24 cellular contexts compared by ENCODE assay signal in the genomic region with DNA sequence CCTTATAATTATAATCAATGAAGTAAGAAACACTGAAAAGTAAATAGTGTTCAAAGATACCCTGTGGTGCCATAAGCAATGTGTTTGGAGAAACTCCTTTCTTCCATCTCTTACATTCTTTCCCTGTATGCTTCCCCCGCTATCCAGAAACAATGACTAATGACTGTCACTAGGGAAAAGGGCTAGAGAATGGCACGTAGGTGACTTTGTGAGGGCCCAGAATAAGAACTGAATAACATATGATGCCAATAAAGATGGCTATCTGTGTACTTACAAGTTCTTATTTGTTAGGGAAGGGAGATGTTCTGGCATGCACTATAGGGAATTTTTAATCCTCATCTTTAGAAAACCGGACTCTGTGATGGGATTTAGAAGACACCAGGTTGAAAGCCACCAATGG. TPM values are rescaled to one million over a fixed set of nuclear protein-coding genes. Genes with fewer than 3 reads are reported as not detected.
"Had no signal": no experiment of that assay in that cellular context is flagged by ENCODE, and none has a peak within 500 bp of the region (broad histone marks: within the 10 kb centered on the region; RNA-seq: fewer than 3 reads in every experiment).

No MANE protein-coding gene starts in this region.

- H3K9me3 ChIP-seq: adrenal gland, esophagus muscularis mucosa, gastroesophageal sphincter, heart left ventricle, left ventricle myocardium inferior, tibial artery had no signal

- H3K4me3 ChIP-seq: adrenal gland, esophagus muscularis mucosa, gastroesophageal sphincter, heart left ventricle, left ventricle myocardium inferior, tibial artery had no signal

- H3K36me3 ChIP-seq: adrenal gland, esophagus muscularis mucosa, gastroesophageal sphincter, heart left ventricle, left ventricle myocardium inferior, tibial artery had no signal

- H3K9me3 Mint-ChIP-seq: activated CD8-positive, alpha-beta T cell treated with anti-CD3 and anti-CD28 coated beads for 36 hours; activated naive CD4-positive, alpha-beta T cell treated with anti-CD3 and anti-CD28 coated beads, Interleukin-2, amount 50 U/mL, for 24 hours; activated T-cell treated with anti-CD3 and anti-CD28 coated beads, Interleukin-2, amount 50 U/mL, for 4 hours; dendritic cell treated with granulocyte-macrophage colony-stimulating factor and Interleukin-4, amounts not matched to agents 40 ng/mL and 50 ng/mL, for 4 days; T-helper 2 cell treated with Interferon-gamma antibody and Interleukin-4, amounts not matched to agents 5 μg/mL and 100 μg/mL, for 36 hours had no signal

- H3K36me3 Mint-ChIP-seq: activated naive CD4-positive, alpha-beta T cell treated with anti-CD3 and anti-CD28 coated beads, Interleukin-2, amount 50 U/mL, for 24 hours; memory B cell had no signal

- H3K27ac Mint-ChIP-seq: activated CD8-positive, alpha-beta T cell treated with anti-CD3 and anti-CD28 coated beads for 36 hours; activated naive CD4-positive, alpha-beta T cell treated with anti-CD3 and anti-CD28 coated beads, Interleukin-2, amount 50 U/mL, for 24 hours; dendritic cell treated with granulocyte-macrophage colony-stimulating factor and Interleukin-4, amounts not matched to agents 40 ng/mL and 50 ng/mL, for 4 days; memory B cell; T-helper 2 cell treated with Interferon-gamma antibody and Interleukin-4, amounts not matched to agents 5 μg/mL and 100 μg/mL, for 36 hours had no signal

- H3K27ac ChIP-seq: adrenal gland, esophagus muscularis mucosa, gastroesophageal sphincter, heart left ventricle, left ventricle myocardium inferior, tibial artery had no signal

- H3K4me1 Mint-ChIP-seq: activated naive CD4-positive, alpha-beta T cell treated with anti-CD3 and anti-CD28 coated beads, Interleukin-2, amount 50 U/mL, for 24 hours had no signal

- ATAC-seq: activated CD8-positive, alpha-beta T cell treated with anti-CD3 and anti-CD28 coated beads for 36 hours; activated T-cell treated with anti-CD3 and anti-CD28 coated beads, Interleukin-2, amount 50 U/mL, for 4 hours; gastroesophageal sphincter; heart left ventricle had no signal

- DNase-seq: activated CD4-positive, alpha-beta T cell treated with anti-CD3 and anti-CD28 coated beads for 48 hours; activated CD4-positive, CD25-positive, alpha-beta regulatory T cell; activated CD8-positive, alpha-beta T cell treated with anti-CD3 and anti-CD28 coated beads for 36 hours; activated effector memory CD4-positive, alpha-beta T cell treated with anti-CD3 and anti-CD28 coated beads, Interleukin-2, amount 50 U/mL, for 16 hours; activated T-cell treated with anti-CD3 and anti-CD28 coated beads, Interleukin-2, amount 50 U/mL, for 4 hours; adrenal gland; effector CD8-positive, alpha-beta T cell; left ventricle myocardium inferior; occipital lobe; stimulated activated CD4-positive, alpha-beta T cell treated with anti-CD3 and anti-CD28 coated beads, Interleukin-2, amount 100 ng/mL, for 24 hours; stimulated activated naive CD4-positive, alpha-beta T cell treated with Interleukin-2 at 50 U/mL for 16 hours had no signal

- H3K4me3 Mint-ChIP-seq: activated CD8-positive, alpha-beta T cell treated with anti-CD3 and anti-CD28 coated beads for 36 hours; activated naive CD4-positive, alpha-beta T cell treated with anti-CD3 and anti-CD28 coated beads, Interleukin-2, amount 50 U/mL, for 24 hours; activated T-cell treated with anti-CD3 and anti-CD28 coated beads, Interleukin-2, amount 50 U/mL, for 4 hours; dendritic cell treated with granulocyte-macrophage colony-stimulating factor and Interleukin-4, amounts not matched to agents 40 ng/mL and 50 ng/mL, for 4 days; memory B cell; T-helper 2 cell treated with Interferon-gamma antibody and Interleukin-4, amounts not matched to agents 5 μg/mL and 100 μg/mL, for 36 hours had no signal

RNA-seq across cellular contexts. Expression of a gene that starts 4.7 kb away (rescaled TPM):
- total RNA-seq: cerebellum, left ventricle myocardium inferior, mononuclear cell, occipital lobe, skeletal muscle tissue had no signal

RNA-seq across cellular contexts. Expression of a gene that starts 36.6 kb away (rescaled TPM):
- total RNA-seq: activated CD8-positive, alpha-beta T cell treated with anti-CD3 and anti-CD28 coated beads for 36 hours; cerebellum; left ventricle myocardium inferior; mononuclear cell; occipital lobe; subcutaneous adipose tissue had no signal

RNA-seq across cellular contexts. Expression of a gene that starts 46.1 kb away (rescaled TPM):
- total RNA-seq: activated CD8-positive, alpha-beta T cell treated with anti-CD3 and anti-CD28 coated beads for 36 hours; activated T-cell treated with anti-CD3 and anti-CD28 coated beads, Interleukin-2, amount 50 U/mL, for 4 hours; cerebellum; heart left ventricle; left ventricle myocardium inferior; posterior vena cava had no signal
